ENCODE assay signal across 13 cellular contexts in genomic region chr1:102790997-102791396, GRCh38.
DNase-seq lines count a peak whose midpoint lies in the region; ATAC-seq and TF ChIP-seq lines count a peak whose summit lies in the region.
"Had no signal": no experiment of that assay in that cellular context is flagged by ENCODE, and none has a peak within 500 bp of the region (broad histone marks: within the 10 kb centered on the region; RNA-seq: fewer than 3 reads in every experiment).

No MANE protein-coding gene starts in this region.

- no peak for ATAC-seq in Right ventricle myocardium inferior
- ATAC-seq: heart left ventricle, HepG2 had no signal

- no peak overlapping the region for H3K4me3 ChIP-seq in cardiac muscle cell
- H3K4me3 ChIP-seq in PC-9: no peak overlapping the region
- no peak overlapping the region for H3K4me3 ChIP-seq in fibroblast of lung (replicated peaks in 1 of 4; ENCODE audit: control extremely low read depth in 1 of 4, insufficient read depth in 1 of 4, low read depth in 3 of 4, low read length in 4 of 4)
- H3K4me3 ChIP-seq: heart left ventricle had no signal

- H3K9me3 ChIP-seq in cardiac muscle cell (ENCODE audit: low read depth) (no peaks in the 10 kb centered on the region), PC-9 (ENCODE audit: insufficient read depth, low read depth) (no peaks in the 10 kb centered on the region), fibroblast of lung (ENCODE audit: control insufficient read depth, insufficient read depth, low read depth, low read length) (no peaks in the 10 kb centered on the region)
- H3K9me3 ChIP-seq: heart left ventricle had no signal

- intact Hi-C loops in Right ventricle myocardium inferior (cut with DNase I): no loop called here
- intact Hi-C loops in PC-9 (cut with micrococcal nuclease; ENCODE audit: unreplicated experiment): loop anchor here (10.0 kb wide), 1 partner anchor 226 kb away; no protein-coding TSS in a partner anchor

- in situ Hi-C loops in G401 (cut with HindIII; ENCODE audit: low sequenced_read_pairs): no loop called here

- no peak overlapping the region for H3K9ac ChIP-seq in fibroblast of lung (ENCODE audit: insufficient read depth, low read length)

- H4K20me1 ChIP-seq in PC-9 (ENCODE audit: insufficient read depth) (no peaks in the 10 kb centered on the region), fibroblast of lung (ENCODE audit: control insufficient read depth, extremely low read depth, insufficient read depth, low read length) (no peaks in the 10 kb centered on the region)

- TF ChIP-seq CTCF in cardiac muscle cell (IDR thresholded peaks at IDR 0.05; ENCODE audit: low read depth, low read length): peak; percentile 19
- TF ChIP-seq CTCF in PC-9 (conservative IDR thresholded peaks at IDR 0.05): peak; percentile 59
- peak in 1 of 2 donors; percentile 9 for TF ChIP-seq CTCF in fibroblast of lung (conservative IDR thresholded peaks at IDR 0.05 in 1 of 2, IDR thresholded peaks at IDR 0.05 in 1 of 2; ENCODE audit: low read depth in 1 of 2, low read length in 2 of 2)

- H3F3A ChIP-seq in PC-9 (ENCODE audit: insufficient read depth, low read depth): no peaks in the 10 kb centered on the region

- no peak overlapping the region for H2AFZ ChIP-seq in PC-9
- H2AFZ ChIP-seq in fibroblast of lung (ENCODE audit: low read length): no peak overlapping the region

- no peaks in the 10 kb centered on the region for H3K79me2 ChIP-seq in PC-9 (ENCODE audit: low read depth)
- no peaks in the 10 kb centered on the region for H3K79me2 ChIP-seq in fibroblast of lung (ENCODE audit: control insufficient read depth, insufficient read depth, low read length)

- H3K9me2 ChIP-seq in PC-9 (ENCODE audit: insufficient read depth): no peaks in the 10 kb centered on the region

- BruUV-seq in PC-9 (replicated peaks; lab: Mats Ljungman, UMichigan): no TSS peak

- H3K4me2 ChIP-seq in PC-9 (no peak overlapping the region), fibroblast of lung (ENCODE audit: extremely low read depth, insufficient read depth, low read length) (no peak overlapping the region)

- CTCF ChIA-PET in PC-9 (lab: Charles Lee): no interaction called here

- H3K27me3 ChIP-seq in cardiac muscle cell (no peaks in the 10 kb centered on the region), PC-9 (ENCODE audit: insufficient read depth, low read depth) (no peaks in the 10 kb centered on the region), fibroblast of lung (ENCODE audit: control insufficient read depth, insufficient read depth, low read length) (no peaks in the 10 kb centered on the region)
- H3K27me3 ChIP-seq: heart left ventricle had no signal

- POLR2A ChIA-PET in PC-9 (lab: Charles Lee; ENCODE audit: unreplicated experiment): interaction anchor here (0.6 kb wide), 1 partner anchor 735 kb away, joined by 3 read pairs; no protein-coding TSS in a partner anchor

- H3K27ac ChIP-seq in cardiac muscle cell (no peak overlapping the region), PC-9 (no peak overlapping the region), fibroblast of lung (ENCODE audit: insufficient read depth, low read length) (no peak overlapping the region), substantia nigra (ENCODE audit: low read depth, low read length, poor library complexity, severe bottlenecking) (no peak overlapping the region)
- H3K27ac ChIP-seq: heart left ventricle had no signal

- H3K36me3 ChIP-seq in cardiac muscle cell (no peaks in the 10 kb centered on the region), PC-9 (ENCODE audit: low read depth) (no peaks in the 10 kb centered on the region), fibroblast of lung (ENCODE audit: control insufficient read depth, insufficient read depth, low read length) (no peaks in the 10 kb centered on the region)
- H3K36me3 ChIP-seq: heart left ventricle had no signal

- DNase-seq in cardiac muscle cell (ENCODE audit: low read depth in 1 of 2, low spot score in 1 of 2) (peak in 1 of 2 donors; percentile 13), Right ventricle myocardium inferior (ENCODE audit: missing footprints) (no peak), PC-9 (no peak), fibroblast of lung (ENCODE audit: low read depth in 2 of 2) (peak; percentile 4 to 9), GM19240 (ENCODE audit: insufficient read length, low spot score) (no peak), G401 (ENCODE audit: low spot score) (no peak), putamen (ENCODE audit: low spot score) (no peak), substantia nigra (lab: John Stamatoyannopoulos, UW) (no peak)
- DNase-seq: activated CD4-positive, alpha-beta memory T cell treated with anti-CD3 and anti-CD28 coated beads, Interleukin-2, amount 10 ng/mL, durations not matched to agents 7 days and 5 days; activated naive CD4-positive, alpha-beta T cell treated with anti-CD3 and anti-CD28 coated beads, Interleukin-2, amount 50 U/mL, for 16 hours; heart left ventricle; NCI-H510A had no signal

- H3K4me1 ChIP-seq in cardiac muscle cell (ENCODE audit: low read depth) (no peaks in the 10 kb centered on the region), PC-9 (replicated peaks; ENCODE audit: insufficient read depth) (no peaks in the 10 kb centered on the region), fibroblast of lung (ENCODE audit: control insufficient read depth, extremely low read depth, insufficient read depth, low read length) (no peaks in the 10 kb centered on the region)
- H3K4me1 ChIP-seq: heart left ventricle had no signal

Comparison
In these comparisons a context has a peak if more than half of its experiments do, and no peak if none do; other contexts are left out.
1. DNase-seq: peak in fibroblast of lung (2 of 2); none in Right ventricle myocardium inferior (single experiment), PC-9 (0 of 2), GM19240 (single experiment), G401 (single experiment), putamen (single experiment) and substantia nigra (0 of 49).